34 cellular contexts compared by ENCODE assay signal in genomic region chr3:88632226-88632625, GRCh38.
"Had no signal": no experiment of that assay in that cellular context is flagged by ENCODE, and none has a peak within 500 bp of the region (broad histone marks: within the 10 kb centered on the region; RNA-seq: fewer than 3 reads in every experiment).

No MANE protein-coding gene starts in this region.

- H3K27me3 Mint-ChIP-seq: activated CD4-positive, alpha-beta memory T cell treated with anti-CD3 and anti-CD28 coated beads for 36 hours; activated CD4-positive, alpha-beta T cell treated with anti-CD3 and anti-CD28 coated beads for 36 hours; activated CD4-positive, alpha-beta T cell treated with anti-CD3 and anti-CD28 coated beads, Interleukin-2, amount 10 ng/mL, durations not matched to agents 24 days and 14 days; activated CD8-positive, alpha-beta memory T cell treated with anti-CD3 and anti-CD28 coated beads, Interleukin-2, amount 10 ng/mL, durations not matched to agents 7 days and 5 days; activated naive CD4-positive, alpha-beta T cell treated with anti-CD3 and anti-CD28 coated beads, Interleukin-2, amount 50 U/mL, for 24 hours; activated naive CD8-positive, alpha-beta T cell treated with anti-CD3 and anti-CD28 coated beads for 36 hours; activated naive CD8-positive, alpha-beta T cell treated with anti-CD3 and anti-CD28 coated beads, Interleukin-2, amount 50 U/mL, for 24 hours; dendritic cell treated with granulocyte-macrophage colony-stimulating factor and Interleukin-4, amounts not matched to agents 40 ng/mL and 50 ng/mL, for 4 days had no signal

- H3K4me3 Mint-ChIP-seq: activated CD4-positive, alpha-beta memory T cell treated with anti-CD3 and anti-CD28 coated beads for 36 hours; activated CD4-positive, alpha-beta T cell treated with anti-CD3 and anti-CD28 coated beads for 36 hours; activated CD4-positive, alpha-beta T cell treated with anti-CD3 and anti-CD28 coated beads, Interleukin-2, amount 10 ng/mL, durations not matched to agents 24 days and 14 days; activated CD8-positive, alpha-beta memory T cell treated with anti-CD3 and anti-CD28 coated beads, Interleukin-2, amount 10 ng/mL, durations not matched to agents 7 days and 5 days; activated CD8-positive, alpha-beta T cell treated with anti-CD3 and anti-CD28 coated beads, Interleukin-2, amount 10 ng/mL, durations not matched to agents 7 days and 5 days; activated naive CD4-positive, alpha-beta T cell treated with anti-CD3 and anti-CD28 coated beads for 36 hours; activated naive CD4-positive, alpha-beta T cell treated with anti-CD3 and anti-CD28 coated beads, Interleukin-2, amount 50 U/mL, for 24 hours; activated naive CD8-positive, alpha-beta T cell treated with anti-CD3 and anti-CD28 coated beads for 36 hours; activated naive CD8-positive, alpha-beta T cell treated with anti-CD3 and anti-CD28 coated beads, Interleukin-2, amount 50 U/mL, for 24 hours; activated T-helper 1 cell treated with anti-CD3 and anti-CD28 coated beads, Interleukin-12 subunit alpha, Interleukin-12 subunit beta, Interleukin-2, Interleukin-4 antibody, amounts not matched to agents 30 ng/mL and 10 ng/mL and 1 ng/mL, durations not matched to agents 14 hours and 24 hours and 36 hours; dendritic cell treated with granulocyte-macrophage colony-stimulating factor and Interleukin-4, amounts not matched to agents 40 ng/mL and 50 ng/mL, for 4 days; endodermal cell had no signal

- H3K27me3 ChIP-seq: adrenal gland, body of pancreas, cardiac muscle cell, dorsolateral prefrontal cortex, esophagus muscularis mucosa, gastroesophageal sphincter had no signal

- ATAC-seq: activated CD4-positive, alpha-beta T cell treated with anti-CD3 and anti-CD28 coated beads for 36 hours; activated CD8-positive, alpha-beta memory T cell treated with anti-CD3 and anti-CD28 coated beads, Interleukin-2, amount 10 ng/mL, durations not matched to agents 7 days and 5 days; activated CD8-positive, alpha-beta T cell treated with anti-CD3 and anti-CD28 coated beads, Interleukin-2, amount 10 ng/mL, durations not matched to agents 7 days and 5 days; activated naive CD8-positive, alpha-beta T cell treated with anti-CD3 and anti-CD28 coated beads, Interleukin-2, amount 50 U/mL, for 24 hours; body of pancreas; gastroesophageal sphincter had no signal

- H3K9me3 ChIP-seq: adrenal gland, body of pancreas, gastroesophageal sphincter had no signal

- H3K4me1 ChIP-seq: adrenal gland, body of pancreas, esophagus muscularis mucosa, gastroesophageal sphincter had no signal

- H3K4me1 Mint-ChIP-seq: activated CD4-positive, alpha-beta T cell treated with anti-CD3 and anti-CD28 coated beads for 36 hours; activated CD4-positive, alpha-beta T cell treated with anti-CD3 and anti-CD28 coated beads, Interleukin-2, amount 10 ng/mL, durations not matched to agents 24 days and 14 days; activated CD8-positive, alpha-beta memory T cell treated with anti-CD3 and anti-CD28 coated beads, Interleukin-2, amount 10 ng/mL, durations not matched to agents 7 days and 5 days; activated naive CD4-positive, alpha-beta T cell treated with anti-CD3 and anti-CD28 coated beads, Interleukin-2, amount 50 U/mL, for 24 hours; activated naive CD8-positive, alpha-beta T cell treated with anti-CD3 and anti-CD28 coated beads for 36 hours; activated naive CD8-positive, alpha-beta T cell treated with anti-CD3 and anti-CD28 coated beads, Interleukin-2, amount 50 U/mL, for 24 hours; endodermal cell had no signal

- H3K36me3 ChIP-seq: adrenal gland, cardiac muscle cell, esophagus muscularis mucosa, gastroesophageal sphincter had no signal

- H3K9me3 Mint-ChIP-seq: activated CD4-positive, alpha-beta T cell treated with anti-CD3 and anti-CD28 coated beads, Interleukin-2, amount 10 ng/mL, durations not matched to agents 24 days and 14 days had no signal

- DNase-seq: activated CD4-positive, alpha-beta memory T cell treated with anti-CD3 and anti-CD28 coated beads for 36 hours; activated CD4-positive, alpha-beta T cell treated with anti-CD3 and anti-CD28 coated beads for 36 hours; activated CD4-positive, alpha-beta T cell treated with anti-CD3 and anti-CD28 coated beads, Interleukin-2, amount 10 ng/mL, durations not matched to agents 24 days and 14 days; activated CD4-positive, CD25-positive, alpha-beta regulatory T cell; activated CD4-positive, CD25-positive, alpha-beta regulatory T cell treated with anti-CD3 and anti-CD28 coated beads, Interleukin-2, amount 50 U/mL, for 72 hours; activated CD8-positive, alpha-beta memory T cell treated with anti-CD3 and anti-CD28 coated beads, Interleukin-2, amount 10 ng/mL, durations not matched to agents 7 days and 5 days; activated CD8-positive, alpha-beta memory T cell treated with anti-CD3 and anti-CD28 coated beads, Interleukin-2, amount 50 U/mL, for 4 hours; activated CD8-positive, alpha-beta T cell treated with anti-CD3 and anti-CD28 coated beads, Interleukin-2, amount 10 ng/mL, durations not matched to agents 7 days and 5 days; activated effector memory CD4-positive, alpha-beta T cell treated with anti-CD3 and anti-CD28 coated beads, Interleukin-2, amount 50 U/mL, for 16 hours; activated naive CD4-positive, alpha-beta T cell treated with anti-CD3 and anti-CD28 coated beads for 36 hours; activated naive CD8-positive, alpha-beta T cell treated with anti-CD3 and anti-CD28 coated beads for 36 hours; activated naive CD8-positive, alpha-beta T cell treated with anti-CD3 and anti-CD28 coated beads, Interleukin-2, amount 50 U/mL, for 24 hours; activated T-cell treated with anti-CD3 and anti-CD28 coated beads, Interleukin-2, amount 50 U/mL, for 1 hour; activated T-cell treated with anti-CD3 and anti-CD28 coated beads, Interleukin-2, amount 50 U/mL, for 48 hours; adrenal gland; amygdala; aorta; body of pancreas; central memory CD4-positive, alpha-beta T cell; cerebellar nuclear complex; dorsolateral prefrontal cortex; effector memory CD4-positive, alpha-beta T cell; endodermal cell; erythroblast; foreskin melanocyte; T-helper 2 cell had no signal

- H3K36me3 Mint-ChIP-seq: activated CD4-positive, alpha-beta memory T cell treated with anti-CD3 and anti-CD28 coated beads for 36 hours; activated CD8-positive, alpha-beta memory T cell treated with anti-CD3 and anti-CD28 coated beads, Interleukin-2, amount 10 ng/mL, durations not matched to agents 7 days and 5 days; activated naive CD4-positive, alpha-beta T cell treated with anti-CD3 and anti-CD28 coated beads, Interleukin-2, amount 50 U/mL, for 24 hours; activated naive CD8-positive, alpha-beta T cell treated with anti-CD3 and anti-CD28 coated beads for 36 hours had no signal

- H3K27ac ChIP-seq: adrenal gland, body of pancreas, cardiac muscle cell, coronary artery, dorsolateral prefrontal cortex, esophagus muscularis mucosa, gastroesophageal sphincter had no signal

- H3K27ac Mint-ChIP-seq: activated CD4-positive, alpha-beta memory T cell treated with anti-CD3 and anti-CD28 coated beads for 36 hours; activated CD4-positive, alpha-beta T cell treated with anti-CD3 and anti-CD28 coated beads for 36 hours; activated CD4-positive, alpha-beta T cell treated with anti-CD3 and anti-CD28 coated beads, Interleukin-2, amount 10 ng/mL, durations not matched to agents 24 days and 14 days; activated CD8-positive, alpha-beta memory T cell treated with anti-CD3 and anti-CD28 coated beads, Interleukin-2, amount 10 ng/mL, durations not matched to agents 7 days and 5 days; activated CD8-positive, alpha-beta T cell treated with anti-CD3 and anti-CD28 coated beads, Interleukin-2, amount 10 ng/mL, durations not matched to agents 7 days and 5 days; activated naive CD4-positive, alpha-beta T cell treated with anti-CD3 and anti-CD28 coated beads for 36 hours; activated naive CD4-positive, alpha-beta T cell treated with anti-CD3 and anti-CD28 coated beads, Interleukin-2, amount 50 U/mL, for 24 hours; activated naive CD8-positive, alpha-beta T cell treated with anti-CD3 and anti-CD28 coated beads for 36 hours; activated naive CD8-positive, alpha-beta T cell treated with anti-CD3 and anti-CD28 coated beads, Interleukin-2, amount 50 U/mL, for 24 hours; activated T-helper 1 cell treated with anti-CD3 and anti-CD28 coated beads, Interleukin-12 subunit alpha, Interleukin-12 subunit beta, Interleukin-2, Interleukin-4 antibody, amounts not matched to agents 30 ng/mL and 10 ng/mL and 1 ng/mL, durations not matched to agents 14 hours and 24 hours and 36 hours; activated T-helper 2 cell treated with anti-CD3 and anti-CD28 coated beads, Interferon-gamma antibody, Interleukin-2, Interleukin-4, amounts not matched to agents 10 μg/mL and 5 μg/mL and 100 μg/mL, durations not matched to agents 14 hours and 24 hours and 36 hours; dendritic cell treated with granulocyte-macrophage colony-stimulating factor and Interleukin-4, amounts not matched to agents 40 ng/mL and 50 ng/mL, for 4 days; endodermal cell had no signal

- H3K4me3 ChIP-seq: adrenal gland, body of pancreas, cardiac muscle cell, coronary artery, dorsolateral prefrontal cortex, esophagus muscularis mucosa, gastroesophageal sphincter had no signal
